10 cellular contexts compared by ENCODE assay signal in genomic region chr17:43530303-43531081, GRCh38. TPM values are rescaled to one million over a fixed set of nuclear protein-coding genes. Genes with fewer than 3 reads are reported as not detected.
A peak's percentile ranks its signal among the peaks of the same experiment; 100 is the strongest.
DNase-seq lines count a peak whose midpoint lies in the region; ATAC-seq, FAIRE-seq and TF ChIP-seq lines count a peak whose summit lies in the region.
"Had no signal": no experiment of that assay in that cellular context is flagged by ENCODE, and none has a peak within 500 bp of the region (broad histone marks: within the 10 kb centered on the region; RNA-seq: fewer than 3 reads in every experiment).

No MANE protein-coding gene starts in this region.

- H3K27me3 ChIP-seq in HCT116 (ENCODE audit: insufficient read depth, low read length), result no peaks in the 10 kb centered on the region
- no peaks in the 10 kb centered on the region for H3K27me3 ChIP-seq in pancreas

- H3K27ac Mint-ChIP-seq in naive thymus-derived CD8-positive, alpha-beta T cell, result peak overlapping the region in 2 of 10 donors; percentile 29 to 43
- H3K27ac Mint-ChIP-seq in activated CD8-positive, alpha-beta memory T cell treated with anti-CD3 and anti-CD28 coated beads, Interleukin-2, amount 10 ng/mL, durations not matched to agents 7 days and 5 days, result no peak overlapping the region

- BruUV-seq in HCT116 (replicated peaks; lab: Mats Ljungman, UMichigan), result no TSS peak

- no peaks in the 10 kb centered on the region for H3K79me2 ChIP-seq in HCT116 (ENCODE audit: insufficient read depth, low read length)

- RAD21 ChIA-PET in HCT116 (lab: Charles Lee; ENCODE audit: low non-redundant PET in 1 of 2, low total read pairs in 2 of 2, uncharacterized antibody in 2 of 2, unreplicated experiment in 2 of 2), result interaction anchor here (0.7 kb wide), 2 partner anchors 135 to 144 kb away, joined by 5 to 8 read pairs; no protein-coding TSS in a partner anchor

- ATAC-seq in HCT116 (peak; percentile 34), pancreas (peak; percentile 75 to 83 (median 80))
- ATAC-seq in naive thymus-derived CD8-positive, alpha-beta T cell, result no peak
- no peak for ATAC-seq in activated CD8-positive, alpha-beta memory T cell treated with anti-CD3 and anti-CD28 coated beads, Interleukin-2, amount 10 ng/mL, durations not matched to agents 7 days and 5 days

- POLR2A ChIA-PET in HCT116 (lab: Charles Lee), result interaction anchor here (0.5 to 1.0 kb wide), 2 partner anchors 8 to 13 kb away, joined by 3 read pairs; no protein-coding TSS in a partner anchor
- POLR2A ChIA-PET in naive thymus-derived CD8-positive, alpha-beta T cell (lab: Charles Lee), result no interaction called here

- H3K36me3 ChIP-seq in HCT116 (ENCODE audit: control insufficient read depth in 1 of 2, insufficient read depth in 2 of 2, low read length in 2 of 2) (peaks cover 10 to 14% of the 10 kb centered on the region in 2 experiments; a peak in 2 of 4 replicates), pancreas (no peaks in the 10 kb centered on the region)

- no peaks in the 10 kb centered on the region for H3K9me3 Mint-ChIP-seq in naive thymus-derived CD8-positive, alpha-beta T cell
- H3K9me3 Mint-ChIP-seq in activated CD8-positive, alpha-beta memory T cell treated with anti-CD3 and anti-CD28 coated beads, Interleukin-2, amount 10 ng/mL, durations not matched to agents 7 days and 5 days (ENCODE audit: low read depth), result no peaks in the 10 kb centered on the region

- no peak overlapping the region for H2AFZ ChIP-seq in HCT116 (ENCODE audit: low read depth, low read length, poor library complexity, severe bottlenecking)

- peaks cover 0 to 10% (median 5%) of the 10 kb centered on the region in 4 donors for H3K4me1 Mint-ChIP-seq in naive thymus-derived CD8-positive, alpha-beta T cell
- peaks cover 2% of the 10 kb centered on the region for H3K4me1 Mint-ChIP-seq in activated CD8-positive, alpha-beta memory T cell treated with anti-CD3 and anti-CD28 coated beads, Interleukin-2, amount 10 ng/mL, durations not matched to agents 7 days and 5 days

- DNase-seq in HCT116 (ENCODE audit: low read depth, low spot score), result peak; percentile 37
- DNase-seq in foreskin fibroblast, result peak; percentile 97
- peak; percentile 70 to 88 (median 82) for DNase-seq in pancreas
- no peak for DNase-seq in activated CD4-positive, alpha-beta T cell treated with anti-CD3 and anti-CD28 coated beads, Interleukin-2, amount 50 U/mL, for 1 hour
- DNase-seq in naive thymus-derived CD8-positive, alpha-beta T cell, result no peak
- DNase-seq in RCC 7860 (ENCODE audit: low spot score), result no peak
- no peak for DNase-seq in activated CD8-positive, alpha-beta memory T cell treated with anti-CD3 and anti-CD28 coated beads, Interleukin-2, amount 10 ng/mL, durations not matched to agents 7 days and 5 days

- peaks cover 0 to 22% (median 4%) of the 10 kb centered on the region in 3 donors for H3K36me3 Mint-ChIP-seq in naive thymus-derived CD8-positive, alpha-beta T cell
- H3K36me3 Mint-ChIP-seq in activated CD8-positive, alpha-beta memory T cell treated with anti-CD3 and anti-CD28 coated beads, Interleukin-2, amount 10 ng/mL, durations not matched to agents 7 days and 5 days, result no peaks in the 10 kb centered on the region

- H3K4me2 ChIP-seq in HCT116 (ENCODE audit: low read length), result peak overlapping the region; percentile 19
- H3K4me2 ChIP-seq: KMS-11 had no signal

- 0 out of 2 replicates have a peak overlapping the region, but pooled peaks have one; percentile 14 for H3K9ac ChIP-seq in HCT116 (ENCODE audit: low read length)
- H3K9ac ChIP-seq: KMS-11 had no signal

- TF ChIP-seq CTCF in HCT116 (IDR thresholded peaks at IDR 0.05 in 2 of 3, conservative IDR thresholded peaks at IDR 0.05 in 1 of 3; ENCODE audit: borderline replicate concordance in 1 of 3, insufficient read depth in 1 of 3, low read depth in 2 of 3, low read length in 2 of 3), result no peak
- TF ChIP-seq CTCF in foreskin fibroblast (IDR thresholded peaks at IDR 0.05; ENCODE audit: low read depth, low read length), result no peak
- no peak for TF ChIP-seq CTCF in pancreas (IDR thresholded peaks at IDR 0.05)

- H3K9me2 ChIP-seq in HCT116 (ENCODE audit: insufficient read depth), result no peaks in the 10 kb centered on the region

- no peaks in the 10 kb centered on the region for H3K27me3 Mint-ChIP-seq in naive thymus-derived CD8-positive, alpha-beta T cell
- H3K27me3 Mint-ChIP-seq in activated CD8-positive, alpha-beta memory T cell treated with anti-CD3 and anti-CD28 coated beads, Interleukin-2, amount 10 ng/mL, durations not matched to agents 7 days and 5 days, result no peaks in the 10 kb centered on the region

- CTCF ChIA-PET in HCT116 (lab: Charles Lee), result interaction anchor here (0.9 kb wide), 3 partner anchors 9 to 143 kb away, joined by 3 read pairs; no protein-coding TSS in a partner anchor
- CTCF ChIA-PET in activated CD8-positive, alpha-beta memory T cell treated with anti-CD3 and anti-CD28 coated beads, Interleukin-2, amount 10 ng/mL, durations not matched to agents 7 days and 5 days (lab: Charles Lee), result interaction anchor here (0.8 kb wide), 1 partner anchor 17 kb away, joined by 4 read pairs; no protein-coding TSS in a partner anchor

- WGBS in pancreas, 2 donors, result 6 to 8% methylated on average over 21 to 23 of the region's 23 CpGs

- H3K9me3 ChIP-seq in HCT116 (ENCODE audit: control insufficient read depth in 1 of 2, insufficient read depth in 1 of 2, low read depth in 1 of 2, low read length in 2 of 2), result no peaks in the 10 kb centered on the region
- H3K9me3 ChIP-seq in pancreas, result no peaks in the 10 kb centered on the region

- TF ChIP-seq RAD21 in HCT116 (IDR thresholded peaks at IDR 0.05; ENCODE audit: low read depth), result no peak

- FAIRE-seq in pancreas (lab: Jason Lieb, UNC) (no peak), RCC 7860 (lab: Jason Lieb, UNC) (no peak)

- no peaks in the 10 kb centered on the region for H4K20me1 ChIP-seq in HCT116 (ENCODE audit: insufficient read depth)

- H3K4me1 ChIP-seq in HCT116 (ENCODE audit: control insufficient read depth in 1 of 2, insufficient read depth in 2 of 2, low read length in 2 of 2) (peaks cover 19 to 32% of the 10 kb centered on the region in 2 experiments), pancreas (peaks cover 0 to 19% (median 16%) of the 10 kb centered on the region in 3 donors)

- TF ChIP-seq POLR2A in HCT116 (IDR thresholded peaks at IDR 0.05; ENCODE audit: borderline replicate concordance, extremely low read depth, insufficient read depth, insufficient read length), result peak; percentile 56

- H3K4me3 ChIP-seq in HCT116 (replicated peaks in 1 of 2; ENCODE audit: low read depth in 1 of 2, low read length in 2 of 2) (no peak overlapping the region), foreskin fibroblast (ENCODE audit: low read depth in 1 of 2, low read length in 2 of 2) (no peak overlapping the region), pancreas (peak overlapping the region in 1 of 4 donors; percentile 23)

- H3K4me3 Mint-ChIP-seq in naive thymus-derived CD8-positive, alpha-beta T cell, result no peak overlapping the region
- H3K4me3 Mint-ChIP-seq in activated CD8-positive, alpha-beta memory T cell treated with anti-CD3 and anti-CD28 coated beads, Interleukin-2, amount 10 ng/mL, durations not matched to agents 7 days and 5 days, result no peak overlapping the region

- intact Hi-C loops in HCT116 (cut with micrococcal nuclease), result no loop called here
- intact Hi-C loops in pancreas (cut with DNase I), result no loop called here

- H3K27ac ChIP-seq in HCT116 (ENCODE audit: low read depth, low read length) (peak overlapping the region; percentile 31), pancreas (peak overlapping the region; percentile 58 to 85 (median 68))
- H3K27ac ChIP-seq: KMS-11 had no signal

TF ChIP-seq in HCT116, 20 proteins besides CTCF, POLR2A, EP300 and RAD21 (continues in another document):
- no peak for TF ChIP-seq POLR2AphosphoS5 (IDR thresholded peaks at IDR 0.05; ENCODE audit: low read depth, low read length)
- no peak for TF ChIP-seq FOSL1 (IDR thresholded peaks at IDR 0.05; ENCODE audit: low read depth)
- TF ChIP-seq JUND (IDR thresholded peaks at IDR 0.05), result no peak
- TF ChIP-seq EZH2phosphoT487 (IDR thresholded peaks at IDR 0.05; ENCODE audit: borderline replicate concordance), result no peak
- no peak for TF ChIP-seq SIN3A (IDR thresholded peaks at IDR 0.05; ENCODE audit: low read depth)
- peak; percentile 100 for TF ChIP-seq TCF7L2 (IDR thresholded peaks at IDR 0.05; ENCODE audit: borderline replicate concordance, extremely low read depth, insufficient read depth, insufficient read length)
- TF ChIP-seq SP1 (IDR thresholded peaks at IDR 0.05; ENCODE audit: low read depth), result 0 out of 2 replicates have a peak, but pooled peaks have one; percentile 13

RNA-seq across cellular contexts. Expression of gene ETV4, which starts 15.6 kb away (rescaled TPM):
- 51.5 TPM for total RNA-seq in HCT116 (2021; ENCODE audit: unreplicated experiment)
- polyA plus RNA-seq in HCT116 (2012), result 31.7 and 44.1 TPM in 2 replicates
- 1,977 TPM for polyA plus RNA-seq in PFSK-1 (2012; ENCODE audit: insufficient read length, low read depth)
- total RNA-seq in pancreas, result 1 to 10 TPM; 1.7 to 6.5 (median 4.6) TPM
- polyA plus RNA-seq in pancreas, result 10 to 100 TPM; 10.6 to 16.4 TPM
- not detected for total RNA-seq in naive thymus-derived CD8-positive, alpha-beta T cell
- polyA plus RNA-seq in naive thymus-derived CD8-positive, alpha-beta T cell, result under 1 TPM in 1 of 3 donors, not detected in 2; 0.09 TPM
- 1 to 10 TPM in 1 of 2 experiments, under 1 TPM in 1; 0.82 to 1.9 TPM for total RNA-seq in activated CD8-positive, alpha-beta memory T cell treated with anti-CD3 and anti-CD28 coated beads, Interleukin-2, amount 10 ng/mL, durations not matched to agents 7 days and 5 days
- total RNA-seq: mononuclear cell had no signal

RNA-seq across cellular contexts. Expression of gene DHX8, which starts 46.7 kb away (rescaled TPM):
- total RNA-seq in HCT116 (2021; ENCODE audit: unreplicated experiment) (53.5 TPM), pancreas (10 to 100 TPM; 11.0 to 26.0 (median 16.8) TPM)
- 23.5 and 27.3 TPM in 2 replicates for polyA plus RNA-seq in HCT116 (2012)
- polyA plus RNA-seq in PFSK-1 (2012; ENCODE audit: insufficient read length, low read depth), result 34.0 TPM
- 10 to 100 TPM; 13.2 to 18.9 TPM for polyA plus RNA-seq in pancreas
- 10 to 100 TPM; 67.1 to 81.0 TPM for total RNA-seq in naive thymus-derived CD8-positive, alpha-beta T cell
- 10 to 100 TPM; 16.3 to 28.4 (median 28.2) TPM for polyA plus RNA-seq in naive thymus-derived CD8-positive, alpha-beta T cell
- total RNA-seq in activated CD8-positive, alpha-beta memory T cell treated with anti-CD3 and anti-CD28 coated beads, Interleukin-2, amount 10 ng/mL, durations not matched to agents 7 days and 5 days, result 10 to 100 TPM; 59.1 to 66.2 TPM

Comparison
In these comparisons a context has a peak if more than half of its experiments do, and no peak if none do; other contexts are left out.
1. ATAC-seq: peak in HCT116 (single experiment) and pancreas (4 of 4); none in naive thymus-derived CD8-positive, alpha-beta T cell (0 of 2) and activated CD8-positive, alpha-beta memory T cell treated with anti-CD3 and anti-CD28 coated beads, Interleukin-2, amount 10 ng/mL, durations not matched to agents 7 days and 5 days (single experiment).
2. DNase-seq: peak in HCT116 (single experiment), foreskin fibroblast (2 of 2) and pancreas (6 of 6); none in activated CD4-positive, alpha-beta T cell treated with anti-CD3 and anti-CD28 coated beads, Interleukin-2, amount 50 U/mL, for 1 hour (single experiment), naive thymus-derived CD8-positive, alpha-beta T cell (0 of 10), RCC 7860 (single experiment) and activated CD8-positive, alpha-beta memory T cell treated with anti-CD3 and anti-CD28 coated beads, Interleukin-2, amount 10 ng/mL, durations not matched to agents 7 days and 5 days (single experiment).